Comparison of ENCODE assay signal across 7 cellular contexts in the genomic region with DNA sequence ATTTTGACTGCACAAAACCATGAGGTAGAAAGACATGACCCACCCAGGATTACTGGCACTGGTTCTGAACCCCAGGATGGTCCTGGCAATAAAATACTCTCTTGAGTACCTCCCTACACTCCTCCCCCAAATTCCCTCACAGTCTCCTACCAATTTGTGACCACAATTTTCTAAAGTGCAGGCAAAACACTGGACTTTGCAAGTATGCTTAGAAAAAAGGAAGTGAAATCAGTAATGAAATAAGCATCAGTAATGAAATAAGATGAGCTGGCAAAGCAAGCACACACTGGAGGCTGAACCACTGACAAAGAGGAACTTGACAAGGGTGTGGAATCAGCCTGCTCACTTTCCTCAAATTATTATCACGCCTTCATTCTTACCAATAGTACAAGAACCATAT.
DNase-seq lines count a peak whose midpoint lies in the region; ATAC-seq and TF ChIP-seq lines count a peak whose summit lies in the region.

No MANE protein-coding gene starts in this region.

- H3K4me3 Mint-ChIP-seq in activated CD4-positive, alpha-beta memory T cell treated with anti-CD3 and anti-CD28 coated beads for 36 hours = no peak overlapping the region

- no peak overlapping the region for H3K9ac ChIP-seq in smooth muscle cell (ENCODE audit: low read depth)

- H3K27me3 ChIP-seq in smooth muscle cell (ENCODE audit: low read depth) = no peaks in the 10 kb centered on the region

- H2AFZ ChIP-seq in smooth muscle cell (ENCODE audit: low read depth) = peak overlapping the region; percentile 11

- no peaks in the 10 kb centered on the region for H3K4me1 Mint-ChIP-seq in activated CD4-positive, alpha-beta memory T cell treated with anti-CD3 and anti-CD28 coated beads for 36 hours (ENCODE audit: low read depth)

- 87% methylated on average over 1 of the region's 1 CpG for WGBS in smooth muscle cell (ENCODE audit: low lambda C conversion rate)

- intact Hi-C loops in activated CD4-positive, alpha-beta memory T cell treated with anti-CD3 and anti-CD28 coated beads for 36 hours (cut with micrococcal nuclease) = no loop called here

- CTCF ChIA-PET in activated CD4-positive, alpha-beta memory T cell treated with anti-CD3 and anti-CD28 coated beads for 36 hours (lab: Charles Lee) = interaction anchor here (1.4 kb wide), 1 partner anchor 19 kb away, joined by 3 read pairs; no protein-coding TSS in a partner anchor

- H3K27ac Mint-ChIP-seq in activated CD4-positive, alpha-beta memory T cell treated with anti-CD3 and anti-CD28 coated beads for 36 hours = no peak overlapping the region

- TF ChIP-seq POLR2A in NB4 (IDR thresholded peaks at IDR 0.05; ENCODE audit: extremely low read depth, insufficient read length) = no peak

- H3K9me3 ChIP-seq in smooth muscle cell (replicated peaks; ENCODE audit: low read depth) = no peaks in the 10 kb centered on the region

- no peak overlapping the region for H3K4me2 ChIP-seq in smooth muscle cell

- POLR2A ChIA-PET in activated CD4-positive, alpha-beta memory T cell treated with anti-CD3 and anti-CD28 coated beads for 36 hours (lab: Charles Lee) = no interaction called here

- DNase-seq in GM19240 (ENCODE audit: insufficient read length, low spot score) (peak; percentile 70), NB4 (ENCODE audit: low read depth) (peak; percentile 79), smooth muscle cell (lab: John Stamatoyannopoulos, UW; ENCODE audit: unreplicated experiment) (no peak), NCI-H2107 treated with DMSO at 0.1 percent for 48 hours (lab: John Stamatoyannopoulos, UW; ENCODE audit: unreplicated experiment) (no peak), AG20443 (ENCODE audit: low spot score) (no peak)
- no peak for DNase-seq in activated CD4-positive, alpha-beta memory T cell treated with anti-CD3 and anti-CD28 coated beads for 36 hours

- peak; percentile 100 for ATAC-seq in HG02884 (IDR thresholded peaks at IDR 0.05; ENCODE audit: unreplicated experiment)

- no peak overlapping the region for H3K27ac ChIP-seq in smooth muscle cell (ENCODE audit: low read depth)

- no peaks in the 10 kb centered on the region for H3K27me3 Mint-ChIP-seq in activated CD4-positive, alpha-beta memory T cell treated with anti-CD3 and anti-CD28 coated beads for 36 hours

- no peaks in the 10 kb centered on the region for H3K9me3 Mint-ChIP-seq in activated CD4-positive, alpha-beta memory T cell treated with anti-CD3 and anti-CD28 coated beads for 36 hours

- H3K79me2 ChIP-seq in smooth muscle cell (ENCODE audit: low read depth) = no peaks in the 10 kb centered on the region

- no peaks in the 10 kb centered on the region for H3F3A ChIP-seq in smooth muscle cell (ENCODE audit: low read depth)

- H3K36me3 Mint-ChIP-seq in activated CD4-positive, alpha-beta memory T cell treated with anti-CD3 and anti-CD28 coated beads for 36 hours = no peaks in the 10 kb centered on the region

- no peaks in the 10 kb centered on the region for H3K4me1 ChIP-seq in smooth muscle cell (ENCODE audit: low read depth)

- TF ChIP-seq CTCF in NB4 (IDR thresholded peaks at IDR 0.05; ENCODE audit: low read depth, low read length) (no peak), smooth muscle cell (IDR thresholded peaks at IDR 0.05; ENCODE audit: borderline replicate concordance, insufficient read depth, poor library complexity, severe bottlenecking) (no peak)

- no peaks in the 10 kb centered on the region for H3K36me3 ChIP-seq in smooth muscle cell (ENCODE audit: low read depth)

- no peaks in the 10 kb centered on the region for H4K20me1 ChIP-seq in smooth muscle cell (ENCODE audit: low read depth)

- no peak overlapping the region for H3K4me3 ChIP-seq in NB4 (ENCODE audit: low read depth, low read length)
- no peak overlapping the region for H3K4me3 ChIP-seq in smooth muscle cell

Comparison
In these comparisons a context has a peak if more than half of its experiments do, and no peak if none do; other contexts are left out.
1. DNase-seq: peak in GM19240 (single experiment) and NB4 (single experiment); none in smooth muscle cell (single experiment), NCI-H2107 treated with DMSO at 0.1 percent for 48 hours (single experiment), activated CD4-positive, alpha-beta memory T cell treated with anti-CD3 and anti-CD28 coated beads for 36 hours (single experiment) and AG20443 (single experiment).